Comparison of ENCODE assay signal across 18 cellular contexts in genomic region chr10:103780242-103781149, GRCh38.
DNase-seq lines count a peak whose midpoint lies in the region; ATAC-seq and TF ChIP-seq lines count a peak whose summit lies in the region.
"Had no signal": no experiment of that assay in that cellular context is flagged by ENCODE, and none has a peak within 500 bp of the region (broad histone marks: within the 10 kb centered on the region; RNA-seq: fewer than 3 reads in every experiment).

No MANE protein-coding gene starts in this region.

- TF ChIP-seq POLR2A in IMR-90 (IDR thresholded peaks at IDR 0.05; ENCODE audit: low read depth, low read length) (no peak), esophagus squamous epithelium (IDR thresholded peaks at IDR 0.05) (no peak)

- DNase-seq in A673 (ENCODE audit: low spot score): no peak
- no peak for DNase-seq in IMR-90
- DNase-seq in esophagus squamous epithelium (lab: John Stamatoyannopoulos, UW): no peak
- peak; percentile 49 for DNase-seq in osteoblast (ENCODE audit: insufficient read length, low spot score, missing footprints)
- no peak for DNase-seq in SW 1271 (lab: John Stamatoyannopoulos, UW)
- no peak for DNase-seq in AG20443 (ENCODE audit: low spot score)
- DNase-seq: activated B cell treated with CpG ODN at 0.5 μM for 24 hours; activated CD8-positive, alpha-beta memory T cell treated with anti-CD3 and anti-CD28 coated beads for 24 hours; DND-41; effector CD8-positive, alpha-beta T cell; NCI-H2227 treated with DMSO at 0.1 percent for 48 hours; SIG-M5; stimulated activated naive CD4-positive, alpha-beta T cell; upper lobe of right lung had no signal

- H4K8ac ChIP-seq in IMR-90 (ENCODE audit: low read depth in 2 of 2, low read length in 2 of 2): peak overlapping the region in 1 of 2 experiments; percentile 23; a peak in 2 of 4 replicates

- no peaks in the 10 kb centered on the region for H3K79me2 ChIP-seq in osteoblast (ENCODE audit: insufficient read depth, low read length)

- H2AK9ac ChIP-seq in IMR-90 (replicated peaks; ENCODE audit: low read depth, low read length, poor library complexity): peak overlapping the region; percentile 46

- no peak overlapping the region; the same call in 1 of the 2 replicates for H3K14ac ChIP-seq in IMR-90 (replicated peaks; ENCODE audit: low read depth, low read length)

- H3K4me3 ChIP-seq in A673 (ENCODE audit: low read depth, low read length, poor library complexity, severe bottlenecking) (no peak overlapping the region), IMR-90 (ENCODE audit: insufficient read depth, low read depth, low read length) (no peak overlapping the region), esophagus squamous epithelium (no peak overlapping the region), osteoblast (ENCODE audit: insufficient read depth, low read length) (no peak overlapping the region)
- H3K4me3 ChIP-seq: HAP-1, left lung, upper lobe of right lung had no signal

- no peaks in the 10 kb centered on the region for H3K4me1 ChIP-seq in A673 (ENCODE audit: insufficient read depth, low read length, poor library complexity, severe bottlenecking)
- H3K4me1 ChIP-seq in IMR-90 (ENCODE audit: control insufficient read depth, insufficient read depth, low read length): peaks cover 19% of the 10 kb centered on the region
- peaks cover 54 to 91% (median 70%) of the 10 kb centered on the region in 3 donors for H3K4me1 ChIP-seq in esophagus squamous epithelium
- H3K4me1 ChIP-seq in osteoblast (ENCODE audit: insufficient read depth, low read length): peaks cover 12% of the 10 kb centered on the region
- H3K4me1 ChIP-seq: HAP-1 had no signal

- H2BK20ac ChIP-seq in IMR-90 (ENCODE audit: low read depth, low read length): peak overlapping the region; percentile 36

- H4K91ac ChIP-seq in IMR-90 (ENCODE audit: insufficient read depth, low read depth, low read length): no peak overlapping the region

- no peak overlapping the region for H3K18ac ChIP-seq in IMR-90 (ENCODE audit: low read depth, low read length)

- BruUV-seq in A673 (replicated peaks; lab: Mats Ljungman, UMichigan) (no TSS peak), IMR-90 (replicated peaks; lab: Mats Ljungman, UMichigan) (no TSS peak)

- H2BK120ac ChIP-seq in IMR-90 (ENCODE audit: low read depth, low read length): peak overlapping the region; percentile 38

- TF ChIP-seq CTCF in A673 (conservative IDR thresholded peaks at IDR 0.05; ENCODE audit: low read depth, low read length): no peak
- no peak for TF ChIP-seq CTCF in IMR-90 (conservative IDR thresholded peaks at IDR 0.05; ENCODE audit: low read depth, low read length)
- no peak for TF ChIP-seq CTCF in esophagus squamous epithelium (IDR thresholded peaks at IDR 0.05)
- no peak for TF ChIP-seq CTCF in osteoblast (IDR thresholded peaks at IDR 0.05; ENCODE audit: extremely low read depth, low read depth, low read length)

- H3K27ac ChIP-seq in A673 (ENCODE audit: low read depth, low read length, poor library complexity, severe bottlenecking) (peak overlapping the region; percentile 22), IMR-90 (ENCODE audit: insufficient read depth, low read length) (no peak overlapping the region), esophagus squamous epithelium (peak overlapping the region; percentile 88 to 94 (median 90)), osteoblast (ENCODE audit: low read depth, low read length) (peak overlapping the region; percentile 22)
- H3K27ac ChIP-seq: upper lobe of right lung had no signal

- no peak overlapping the region for H3K56ac ChIP-seq in IMR-90 (ENCODE audit: extremely low read depth, insufficient read depth, low read length)

- peak overlapping the region; percentile 64 for H3K4ac ChIP-seq in IMR-90 (ENCODE audit: low read depth, low read length)

- TF ChIP-seq RAD21 in IMR-90 (IDR thresholded peaks at IDR 0.05; ENCODE audit: low read length): no peak

- peak overlapping the region; percentile 9 for H2BK5ac ChIP-seq in IMR-90 (ENCODE audit: low read depth, low read length, poor library complexity, severe bottlenecking)

- peak overlapping the region; percentile 44; the same call in 1 of the 2 replicates for H3K23ac ChIP-seq in IMR-90 (ENCODE audit: low read depth, low read length)

- in situ Hi-C loops in IMR-90 (cut with MboI; ENCODE audit: low sequenced_read_pairs): no loop called here

- peaks cover 13% of the 10 kb centered on the region; the same call in 1 of the 2 replicates for H4K20me1 ChIP-seq in IMR-90 (ENCODE audit: insufficient read depth, low read length)
- peaks cover 4% of the 10 kb centered on the region for H4K20me1 ChIP-seq in osteoblast (ENCODE audit: insufficient read depth, low read length)

- POLR2A ChIA-PET in A673 (lab: Charles Lee; ENCODE audit: low non-redundant PET): no interaction called here
- POLR2A ChIA-PET in IMR-90 (lab: Charles Lee; ENCODE audit: unreplicated experiment): no interaction called here

- H3K4me2 ChIP-seq in IMR-90 (ENCODE audit: low read depth, low read length) (no peak overlapping the region), osteoblast (ENCODE audit: insufficient read depth, low read length) (no peak overlapping the region)

- 86% methylated on average over 2 of the region's 8 CpGs; no CpG with 5 or more reads in 1 of the 2 experiments for WGBS in IMR-90 (ENCODE audit: extremely low coverage in 2 of 2, insufficient read length in 1 of 2), 2 experiments
- WGBS in esophagus squamous epithelium, 2 donors: 44 to 50% methylated on average over 6 to 8 of the region's 8 CpGs

- dilution Hi-C loops in IMR-90 (cut with HindIII; ENCODE audit: low sequenced_read_pairs, unreplicated experiment): no loop called here

- ATAC-seq in IMR-90 (ENCODE audit: low read depth) (no peak), HG02840 (IDR thresholded peaks at IDR 0.05; ENCODE audit: low FRiP score, unreplicated experiment) (no peak), GM21381 (IDR thresholded peaks at IDR 0.05; ENCODE audit: unreplicated experiment) (no peak)

- H2BK15ac ChIP-seq in IMR-90 (ENCODE audit: low read depth, low read length): peak overlapping the region; percentile 4; the same call in 1 of the 3 replicates

- no peaks in the 10 kb centered on the region for H3K27me3 ChIP-seq in A673 (replicated peaks; ENCODE audit: insufficient read depth, low read depth, low read length, poor library complexity)
- no peaks in the 10 kb centered on the region for H3K27me3 ChIP-seq in IMR-90 (ENCODE audit: control insufficient read depth, insufficient read depth, low read length)
- H3K27me3 ChIP-seq in esophagus squamous epithelium: no peaks in the 10 kb centered on the region
- H3K27me3 ChIP-seq in osteoblast (ENCODE audit: insufficient read depth, low read length): no peaks in the 10 kb centered on the region
- H3K27me3 ChIP-seq: left lung, upper lobe of right lung had no signal

- peaks cover 4% of the 10 kb centered on the region for H3K36me3 ChIP-seq in A673 (ENCODE audit: insufficient read depth, low read length, poor library complexity, severe bottlenecking)
- H3K36me3 ChIP-seq in IMR-90 (ENCODE audit: control insufficient read depth, insufficient read depth, low read length): no peaks in the 10 kb centered on the region
- no peaks in the 10 kb centered on the region for H3K36me3 ChIP-seq in esophagus squamous epithelium
- H3K36me3 ChIP-seq in osteoblast (ENCODE audit: insufficient read depth, low read length): no peaks in the 10 kb centered on the region
- H3K36me3 ChIP-seq: HAP-1, left lung, upper lobe of right lung had no signal

- intact Hi-C loops in A673 (cut with micrococcal nuclease; ENCODE audit: unreplicated experiment) (no loop called here), IMR-90 (cut with micrococcal nuclease) (no loop called here), esophagus squamous epithelium (cut with DNase I) (loop anchor here (10.0 kb wide), 1 partner anchor 74 kb away; the partner anchor contains the start of gene SH3PXD2A)

- H3K9ac ChIP-seq in IMR-90 (ENCODE audit: low read depth, low read length): no peak overlapping the region

- peak overlapping the region; percentile 81 for H2AK5ac ChIP-seq in IMR-90 (ENCODE audit: low read depth, low read length)

- H3K79me1 ChIP-seq in IMR-90 (ENCODE audit: low read depth in 1 of 2, low read length in 2 of 2): peaks cover 0 to 24% of the 10 kb centered on the region in 2 experiments; a peak in 2 of 4 replicates

- peaks cover 20% of the 10 kb centered on the region for H3K9me1 ChIP-seq in IMR-90 (ENCODE audit: insufficient read depth, low read length)

- CTCF ChIA-PET in A673 (lab: Charles Lee) (no interaction called here), IMR-90 (lab: Yijun Ruan, JAX) (interaction anchor here (1.1 to 1.8 kb wide), 4 partner anchors 12 to 74 kb away, joined by 3 to 6 read pairs (median 5); partner anchors contain the start of gene SH3PXD2A)

- H3K9me3 ChIP-seq in A673 (ENCODE audit: low read depth, low read length, poor library complexity, severe bottlenecking): no peaks in the 10 kb centered on the region
- peaks cover 4% of the 10 kb centered on the region for H3K9me3 ChIP-seq in IMR-90 (ENCODE audit: control insufficient read depth, insufficient read depth, low read length)
- H3K9me3 ChIP-seq in esophagus squamous epithelium: no peaks in the 10 kb centered on the region
- no peaks in the 10 kb centered on the region for H3K9me3 ChIP-seq in osteoblast (ENCODE audit: low read depth, low read length)
- H3K9me3 ChIP-seq: HAP-1, left lung, upper lobe of right lung had no signal

- H2AFZ ChIP-seq in IMR-90 (replicated peaks; ENCODE audit: low read length, poor library complexity): no peak overlapping the region
- no peak overlapping the region for H2AFZ ChIP-seq in osteoblast (ENCODE audit: low read length)

- no peak overlapping the region for H4K5ac ChIP-seq in IMR-90 (ENCODE audit: low read depth, low read length)

TF ChIP-seq in IMR-90, 13 proteins besides CTCF, POLR2A, EP300 and RAD21:
- TF ChIP-seq RFX5 (IDR thresholded peaks at IDR 0.05; ENCODE audit: low read depth, low read length) (no peak), ELK1 (IDR thresholded peaks at IDR 0.05; ENCODE audit: borderline replicate concordance, low read depth, low read length) (no peak), NFE2L2 (IDR thresholded peaks at IDR 0.05; ENCODE audit: low read depth, low read length) (no peak), RCOR1 (IDR thresholded peaks at IDR 0.05; ENCODE audit: insufficient replicate concordance, low read length) (no peak), MXI1 (IDR thresholded peaks at IDR 0.05; ENCODE audit: borderline replicate concordance, low read depth, low read length) (no peak), MAFK (IDR thresholded peaks at IDR 0.05; ENCODE audit: low read depth, low read length) (no peak)
